ENCODE assay signal across 9 cellular contexts in genomic region chr2:233079473-233079877, GRCh38. TPM values are rescaled to one million over a fixed set of nuclear protein-coding genes. Genes with fewer than 3 reads are reported as not detected.
A peak's percentile ranks its signal among the peaks of the same experiment; 100 is the strongest.
DNase-seq lines count a peak whose midpoint lies in the region; ATAC-seq and TF ChIP-seq lines count a peak whose summit lies in the region.
"Had no signal": no experiment of that assay in that cellular context is flagged by ENCODE, and none has a peak within 500 bp of the region (broad histone marks: within the 10 kb centered on the region; RNA-seq: fewer than 3 reads in every experiment).

No MANE protein-coding gene starts in this region.

- DNase-seq in mesenteric fat pad (ENCODE audit: low spot score) (peak; percentile 45), middle frontal gyrus (ENCODE audit: extremely low spot score, low spot score) (no peak), DMS53 (lab: John Stamatoyannopoulos, UW) (no peak), 8988T (no peak)
- DNase-seq in stimulated activated CD4-positive, alpha-beta T cell treated with anti-CD3 and anti-CD28 coated beads, Interleukin-4, amount 100 ng/mL, for 24 hours: no peak

- peak overlapping the region; percentile 93 for H3K27ac ChIP-seq in SU-DHL-6 (ENCODE audit: low read depth, low read length)

- H3K4me2 ChIP-seq in SU-DHL-6 (ENCODE audit: low read depth, low read length, poor library complexity, severe bottlenecking): peak overlapping the region; percentile 70

- no peak overlapping the region for H2AFZ ChIP-seq in SU-DHL-6 (ENCODE audit: low read depth, low read length, severe bottlenecking)

- peak; percentile 26 for ATAC-seq in GM18861 (IDR thresholded peaks at IDR 0.05; ENCODE audit: unreplicated experiment)
- peak; percentile 30 for ATAC-seq in HG02588 (IDR thresholded peaks at IDR 0.05; ENCODE audit: unreplicated experiment)

- peaks cover 86% of the 10 kb centered on the region for H3F3A ChIP-seq in SU-DHL-6 (ENCODE audit: insufficient read depth)

- H3K9me3 ChIP-seq in SU-DHL-6 (ENCODE audit: insufficient read depth, low read length): no peaks in the 10 kb centered on the region

- H3K79me2 ChIP-seq in SU-DHL-6 (ENCODE audit: insufficient read depth, low read length): peaks cover 48% of the 10 kb centered on the region

- H3K9me2 ChIP-seq in SU-DHL-6 (replicated peaks; ENCODE audit: insufficient read depth, low read length): no peaks in the 10 kb centered on the region

- no peaks in the 10 kb centered on the region for H4K20me1 ChIP-seq in SU-DHL-6 (ENCODE audit: low read depth, low read length)

- no peak overlapping the region for H3K4me3 ChIP-seq in SU-DHL-6 (ENCODE audit: insufficient read depth, low read length, poor library complexity, severe bottlenecking)

- no peak for TF ChIP-seq CTCF in SU-DHL-6 (IDR thresholded peaks at IDR 0.05; ENCODE audit: insufficient read depth, low read length, poor library complexity, severe bottlenecking)

- 0 out of 2 replicates have a peak, but pooled peaks cover 4% of the 10 kb centered on the region for H3K36me3 ChIP-seq in SU-DHL-6 (ENCODE audit: low read length)

- H3K9ac ChIP-seq in SU-DHL-6 (ENCODE audit: low read length): peak overlapping the region; percentile 57

- no peaks in the 10 kb centered on the region for H3K27me3 ChIP-seq in SU-DHL-6 (ENCODE audit: low read length)

RNA-seq across cellular contexts. Expression of gene INPP5D, which starts 19.3 kb away (rescaled TPM):
- total RNA-seq in mesenteric fat pad: 28.8 TPM

RNA-seq across cellular contexts. Expression of gene NEU2, which starts 47.0 kb away (rescaled TPM):
- total RNA-seq in mesenteric fat pad: not detected
- total RNA-seq: temporal lobe had no signal
